9 cellular contexts compared by ENCODE assay signal in the genomic region with DNA sequence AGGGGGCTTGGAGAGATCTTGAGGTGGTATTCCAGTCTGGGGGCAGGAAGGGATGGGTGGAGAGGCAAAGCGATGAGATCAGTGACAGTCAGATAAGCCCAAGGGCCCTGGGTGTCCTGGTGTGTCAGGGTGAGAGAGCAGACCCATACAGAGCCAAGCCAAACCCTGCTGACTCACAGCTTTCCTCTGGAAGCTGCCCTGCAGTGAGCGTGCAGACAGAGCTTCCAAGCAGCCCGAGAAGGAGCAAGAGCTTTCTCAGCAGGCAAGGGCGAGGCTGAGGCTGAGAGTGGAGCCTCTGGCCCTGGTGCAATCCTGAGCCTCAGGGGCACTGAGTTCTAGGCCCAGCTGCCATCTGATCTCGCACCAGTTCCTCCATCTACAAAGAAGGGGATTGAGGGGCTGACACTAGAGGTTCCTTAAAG.
DNase-seq lines count a peak whose midpoint lies in the region; ATAC-seq and TF ChIP-seq lines count a peak whose summit lies in the region.
"Had no signal": no experiment of that assay in that cellular context is flagged by ENCODE, and none has a peak within 500 bp of the region (broad histone marks: within the 10 kb centered on the region; RNA-seq: fewer than 3 reads in every experiment).

No MANE protein-coding gene starts in this region.

- H4K12ac ChIP-seq in trophoblast cell (ENCODE audit: low read depth, low read length), result no peak overlapping the region

- DNase-seq in Caki2 (ENCODE audit: low read depth), result peak; percentile 81
- DNase-seq in RWPE2 (ENCODE audit: low spot score), result no peak
- peak; percentile 84 for DNase-seq in fibroblast of villous mesenchyme (ENCODE audit: low read depth)
- peak; percentile 67 to 70 for DNase-seq in trophoblast cell
- DNase-seq in activated gamma-delta T cell treated with Interleukin-2 at 50 U/mL for 16 hours, result no peak
- no peak for DNase-seq in NCI-H146 (lab: John Stamatoyannopoulos, UW)
- DNase-seq in activated T-cell treated with anti-CD3 and anti-CD28 coated beads for 4 hours, result no peak
- DNase-seq: natural killer cell had no signal

- no peak overlapping the region for H2AFZ ChIP-seq in trophoblast cell (ENCODE audit: insufficient read depth, low read length, poor library complexity)

- H3K27me3 ChIP-seq in RWPE2 (ENCODE audit: insufficient read depth, poor library complexity, severe bottlenecking) (no peaks in the 10 kb centered on the region), trophoblast cell (ENCODE audit: insufficient read depth, low read length) (no peaks in the 10 kb centered on the region)

- no peak overlapping the region for H2BK120ac ChIP-seq in trophoblast cell (ENCODE audit: insufficient read depth, low read length, poor library complexity)

- no peaks in the 10 kb centered on the region for H3K79me1 ChIP-seq in trophoblast cell (ENCODE audit: low read length)

- no peak overlapping the region for H3K18ac ChIP-seq in trophoblast cell (ENCODE audit: low read length)

- H3K9ac ChIP-seq in trophoblast cell (ENCODE audit: low read length), result no peak overlapping the region

- H3K27ac ChIP-seq in RWPE2 (ENCODE audit: poor library complexity, severe bottlenecking), result peak overlapping the region; percentile 31
- no peak overlapping the region for H3K27ac ChIP-seq in trophoblast cell (ENCODE audit: low read depth, low read length)

- H3K23ac ChIP-seq in trophoblast cell (ENCODE audit: low read length), result no peak overlapping the region

- H2AK5ac ChIP-seq in trophoblast cell (ENCODE audit: low read length), result no peak overlapping the region

- WGBS in trophoblast cell (ENCODE audit: extremely low coverage, insufficient coverage, insufficient read length), result no CpG with 5 or more reads among the region's 5 CpGs

- H3K36me3 ChIP-seq in RWPE2 (ENCODE audit: low read depth), result no peaks in the 10 kb centered on the region
- no peaks in the 10 kb centered on the region for H3K36me3 ChIP-seq in trophoblast cell (ENCODE audit: control insufficient read depth in 1 of 2, insufficient read depth in 2 of 2, low read length in 2 of 2)

- no peak overlapping the region for H2BK12ac ChIP-seq in trophoblast cell (ENCODE audit: low read length)

- H3K4me1 ChIP-seq in RWPE2 (ENCODE audit: insufficient read depth, poor library complexity, severe bottlenecking) (peaks cover 9% of the 10 kb centered on the region), trophoblast cell (ENCODE audit: control insufficient read depth in 1 of 2, insufficient read depth in 2 of 2, low read length in 2 of 2) (peaks cover 8 to 11% of the 10 kb centered on the region in 2 experiments)

- no peak overlapping the region for H3K4me3 ChIP-seq in RWPE2 (ENCODE audit: severe bottlenecking)
- H3K4me3 ChIP-seq in fibroblast of villous mesenchyme (ENCODE audit: low read depth, low read length), result no peak overlapping the region
- no peak overlapping the region for H3K4me3 ChIP-seq in trophoblast cell (ENCODE audit: low read depth, low read length)

- no peak overlapping the region for H4K91ac ChIP-seq in trophoblast cell (ENCODE audit: low read depth, low read length)

- H4K8ac ChIP-seq in trophoblast cell (ENCODE audit: low read depth, low read length), result no peak overlapping the region

- H3K79me2 ChIP-seq in trophoblast cell (ENCODE audit: control insufficient read depth, insufficient read depth, low read length, poor library complexity), result no peaks in the 10 kb centered on the region

- no peak overlapping the region for H3K4ac ChIP-seq in trophoblast cell (ENCODE audit: low read depth, low read length)

- TF ChIP-seq CTCF in RWPE2 (IDR thresholded peaks at IDR 0.05; ENCODE audit: poor library complexity, severe bottlenecking), result no peak
- no peak for TF ChIP-seq CTCF in fibroblast of villous mesenchyme (IDR thresholded peaks at IDR 0.05; ENCODE audit: insufficient read depth, low read depth, low read length)

- no peak overlapping the region for H3K4me2 ChIP-seq in trophoblast cell (ENCODE audit: low read length)

- no peak overlapping the region for H2BK5ac ChIP-seq in trophoblast cell (ENCODE audit: low read depth, low read length, poor library complexity)

- no peak overlapping the region for H3K14ac ChIP-seq in trophoblast cell (ENCODE audit: low read length)

- no peaks in the 10 kb centered on the region for H3K9me3 ChIP-seq in RWPE2 (ENCODE audit: severe bottlenecking)
- H3K9me3 ChIP-seq in trophoblast cell (ENCODE audit: insufficient read depth, low read depth, low read length), result no peaks in the 10 kb centered on the region

- in situ Hi-C loops in Caki2 (cut with HindIII; ENCODE audit: low pct_unique_long_range_greater_than_20kb, low sequenced_read_pairs), result no loop called here

- peak; percentile 99 for ATAC-seq in RWPE2 (ENCODE audit: low read depth)
- no peak for ATAC-seq in GM18519 (IDR thresholded peaks at IDR 0.05; ENCODE audit: low FRiP score, unreplicated experiment)

Comparison
In these comparisons a context has a peak if more than half of its experiments do, and no peak if none do; other contexts are left out.
1. DNase-seq: peak in Caki2 (single experiment), fibroblast of villous mesenchyme (single experiment) and trophoblast cell (2 of 2); none in RWPE2 (single experiment), activated gamma-delta T cell treated with Interleukin-2 at 50 U/mL for 16 hours (single experiment), NCI-H146 (single experiment) and activated T-cell treated with anti-CD3 and anti-CD28 coated beads for 4 hours (single experiment).